ENCODE assay signal across 9 cellular contexts in genomic region chr2:168552450-168552856, GRCh38.
DNase-seq lines count a peak whose midpoint lies in the region; ATAC-seq and TF ChIP-seq lines count a peak whose summit lies in the region.
"Had no signal": no experiment of that assay in that cellular context is flagged by ENCODE, and none has a peak within 500 bp of the region (broad histone marks: within the 10 kb centered on the region; RNA-seq: fewer than 3 reads in every experiment).

No MANE protein-coding gene starts in this region.

- H3K36me3 Mint-ChIP-seq in chondrocyte (ENCODE audit: low read depth) = peaks cover 6% of the 10 kb centered on the region

- ATAC-seq in GM19025 (IDR thresholded peaks at IDR 0.05; ENCODE audit: low read depth, unreplicated experiment) (peak; percentile 87), HG02973 (IDR thresholded peaks at IDR 0.05; ENCODE audit: unreplicated experiment) (peak; percentile 97)

- no peak overlapping the region for H3K4me3 ChIP-seq in BE2C (ENCODE audit: low read depth, low read length)
- H3K4me3 ChIP-seq: thyroid gland had no signal

- H3K27me3 Mint-ChIP-seq in chondrocyte (ENCODE audit: low read depth) = no peaks in the 10 kb centered on the region

- H3K27me3 ChIP-seq in BE2C = no peaks in the 10 kb centered on the region
- H3K27me3 ChIP-seq: thyroid gland had no signal

- H3K36me3 ChIP-seq in BE2C = no peaks in the 10 kb centered on the region
- H3K36me3 ChIP-seq: thyroid gland had no signal

- peaks cover 9% of the 10 kb centered on the region for H3K4me1 Mint-ChIP-seq in chondrocyte (ENCODE audit: low read depth)

- H3K4me3 Mint-ChIP-seq in chondrocyte (ENCODE audit: unreplicated experiment) = no peak overlapping the region

- DNase-seq in NCI-H2029 treated with DMSO at 0.1 percent for 48 hours (lab: John Stamatoyannopoulos, UW) (peak; percentile 59), medulla oblongata (ENCODE audit: extremely low spot score) (peak; percentile 20), 8988T (no peak), chondrocyte (ENCODE audit: low spot score) (no peak), HCEC 1CT (no peak), BE2C (no peak)

- H3K27ac Mint-ChIP-seq in chondrocyte (ENCODE audit: unreplicated experiment) = no peak overlapping the region

- H3K4me1 ChIP-seq in BE2C = no peaks in the 10 kb centered on the region

- H3K9me3 Mint-ChIP-seq in chondrocyte (ENCODE audit: low read depth) = no peaks in the 10 kb centered on the region

- H3K9me3 ChIP-seq in BE2C = no peaks in the 10 kb centered on the region
- H3K9me3 ChIP-seq: thyroid gland had no signal

- TF ChIP-seq CTCF in chondrocyte (IDR thresholded peaks at IDR 0.05) = no peak
- no peak for TF ChIP-seq CTCF in BE2C (IDR thresholded peaks at IDR 0.05; ENCODE audit: low read depth, low read length)

Comparison
In these comparisons a context has a peak if more than half of its experiments do, and no peak if none do; other contexts are left out.
1. DNase-seq: peak in NCI-H2029 treated with DMSO at 0.1 percent for 48 hours (single experiment) and medulla oblongata (single experiment); none in 8988T (single experiment), chondrocyte (single experiment), HCEC 1CT (single experiment) and BE2C (single experiment).